6 cellular contexts compared by ENCODE assay signal in the genomic region with DNA sequence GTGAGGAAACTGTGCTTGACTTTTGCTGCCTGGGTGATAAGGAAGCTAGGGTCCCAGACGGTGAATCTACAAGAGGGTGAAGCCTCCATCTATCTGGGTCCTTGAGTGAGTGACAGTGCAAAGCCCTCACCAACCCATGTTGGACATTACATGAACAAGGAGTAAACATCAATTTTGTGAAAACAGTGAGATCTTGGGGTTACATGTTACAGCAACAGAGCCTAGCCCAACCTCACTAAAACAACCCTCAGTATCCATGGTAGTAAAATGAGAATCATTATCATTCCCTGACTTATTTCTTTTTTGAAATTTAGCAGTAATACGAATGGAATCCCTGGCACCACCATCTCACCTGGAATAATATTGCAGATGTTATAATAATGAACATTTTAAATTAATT.
"Had no signal": no experiment of that assay in that cellular context is flagged by ENCODE, and none has a peak within 500 bp of the region (broad histone marks: within the 10 kb centered on the region; RNA-seq: fewer than 3 reads in every experiment).

No MANE protein-coding gene starts in this region.

- H3K4me3 ChIP-seq: HAP-1 had no signal

- DNase-seq: GOT3, H7, KBM-7 had no signal

- H3K36me3 ChIP-seq: HAP-1 had no signal

- ATAC-seq: HCT116 had no signal

- H3K27ac ChIP-seq: HL-60 had no signal

- H3K4me1 ChIP-seq: HAP-1 had no signal
